ENCODE assay signal across 13 cellular contexts in genomic region chr1:66624412-66625060, GRCh38.
DNase-seq lines count a peak whose midpoint lies in the region; ATAC-seq and TF ChIP-seq lines count a peak whose summit lies in the region.
"Had no signal": no experiment of that assay in that cellular context is flagged by ENCODE, and none has a peak within 500 bp of the region (broad histone marks: within the 10 kb centered on the region; RNA-seq: fewer than 3 reads in every experiment).

No MANE protein-coding gene starts in this region.

- no peaks in the 10 kb centered on the region for H4K20me1 ChIP-seq in mammary epithelial cell (ENCODE audit: insufficient read depth, low read length)

- peaks cover 7% of the 10 kb centered on the region for H3K4me1 ChIP-seq in mammary epithelial cell (ENCODE audit: insufficient read depth, low read length)
- H3K4me1 ChIP-seq in mesodermal cell (ENCODE audit: control insufficient read depth, insufficient read depth, low read length, poor library complexity, severe bottlenecking), result peaks cover 18% of the 10 kb centered on the region
- H3K4me1 ChIP-seq: adrenal gland, HAP-1 had no signal

- CTCF ChIA-PET in mammary epithelial cell (lab: Charles Lee; ENCODE audit: low non-redundant PET), result no interaction called here

- H3K4me3 ChIP-seq in mammary epithelial cell (replicated peaks in 1 of 3; ENCODE audit: insufficient read depth in 1 of 3, low read depth in 2 of 3, low read length in 3 of 3) (no peak overlapping the region), mesodermal cell (ENCODE audit: extremely low read depth, insufficient read depth, low read length, poor library complexity, severe bottlenecking) (no peak overlapping the region)
- H3K4me3 ChIP-seq: adrenal gland, HAP-1 had no signal

- H3K36me3 ChIP-seq in mammary epithelial cell (ENCODE audit: insufficient read depth, low read length) (no peaks in the 10 kb centered on the region), mesodermal cell (ENCODE audit: control insufficient read depth, insufficient read depth, low read length) (no peaks in the 10 kb centered on the region)
- H3K36me3 ChIP-seq: adrenal gland, HAP-1 had no signal

- BruUV-seq in mammary epithelial cell (replicated peaks; lab: Mats Ljungman, UMichigan), result no TSS peak

- in situ Hi-C loops in mammary epithelial cell (cut with MboI; ENCODE audit: low sequenced_read_pairs in 2 of 2), result no loop called here

- 100% methylated on average over 1 of the region's 1 CpG for WGBS in mammary epithelial cell (ENCODE audit: low coverage, missing lambda C conversion rate)
- no CpG with 5 or more reads among the region's 1 CpG for WGBS in mesodermal cell (ENCODE audit: insufficient coverage in 2 of 2), 2 experiments

- ATAC-seq in HG03045 (IDR thresholded peaks at IDR 0.05; ENCODE audit: unreplicated experiment) (no peak), GM21423 (IDR thresholded peaks at IDR 0.05; ENCODE audit: unreplicated experiment) (no peak)

- no peak overlapping the region for H2AFZ ChIP-seq in mammary epithelial cell (ENCODE audit: low read depth, low read length)

- H3K9ac ChIP-seq in mammary epithelial cell (ENCODE audit: insufficient read depth, low read length), result no peak overlapping the region

- dilution Hi-C loops in mammary epithelial cell (cut with HindIII; ENCODE audit: low sequenced_read_pairs), result no loop called here

- no peak overlapping the region for H3K4me2 ChIP-seq in mammary epithelial cell (ENCODE audit: insufficient read depth, low read depth, low read length)

- no peaks in the 10 kb centered on the region for H3K9me3 ChIP-seq in mammary epithelial cell (replicated peaks; ENCODE audit: insufficient read depth, low read length)
- no peaks in the 10 kb centered on the region for H3K9me3 ChIP-seq in mesodermal cell (ENCODE audit: control insufficient read depth, low read length)
- H3K9me3 ChIP-seq: adrenal gland, HAP-1 had no signal

- intact Hi-C loops in mammary epithelial cell (cut with micrococcal nuclease) (no loop called here), posterior vena cava (cut with DNase I) (no loop called here)

- H3K27ac ChIP-seq in mammary epithelial cell (ENCODE audit: insufficient read depth, low read depth, low read length), result no peak overlapping the region
- H3K27ac ChIP-seq in mesodermal cell (ENCODE audit: low read depth, low read length, severe bottlenecking), result peak overlapping the region; percentile 57

- no peak for TF ChIP-seq CTCF in mammary epithelial cell (conservative IDR thresholded peaks at IDR 0.05 in 1 of 2, IDR thresholded peaks at IDR 0.05 in 1 of 2; ENCODE audit: extremely low read depth in 1 of 2, insufficient read depth in 1 of 2, low read depth in 1 of 2, low read length in 2 of 2)

- no peaks in the 10 kb centered on the region for H3K79me2 ChIP-seq in mammary epithelial cell (ENCODE audit: insufficient read depth, low read length)

- DNase-seq in EH (ENCODE audit: low read depth) (peak; percentile 79), M059J (ENCODE audit: low read depth) (peak; percentile 89), mammary epithelial cell (peak; percentile 66), posterior vena cava (ENCODE audit: low spot score) (no peak), NCI-H1436 (lab: John Stamatoyannopoulos, UW) (no peak)
- DNase-seq: activated CD4-positive, CD25-positive, alpha-beta regulatory T cell; hippocampal formation; NCI-H1417 treated with DMSO at 0.1 percent for 48 hours had no signal

- H3K27me3 ChIP-seq in mammary epithelial cell (ENCODE audit: insufficient read depth, low read length), result no peaks in the 10 kb centered on the region
- H3K27me3 ChIP-seq: adrenal gland had no signal

Comparison
In these comparisons a context has a peak if more than half of its experiments do, and no peak if none do; other contexts are left out.
1. DNase-seq: peak in EH (single experiment), M059J (single experiment) and mammary epithelial cell (single experiment); none in posterior vena cava (single experiment) and NCI-H1436 (single experiment).